ENCODE assay signal across 1 cellular context in the genomic region with DNA sequence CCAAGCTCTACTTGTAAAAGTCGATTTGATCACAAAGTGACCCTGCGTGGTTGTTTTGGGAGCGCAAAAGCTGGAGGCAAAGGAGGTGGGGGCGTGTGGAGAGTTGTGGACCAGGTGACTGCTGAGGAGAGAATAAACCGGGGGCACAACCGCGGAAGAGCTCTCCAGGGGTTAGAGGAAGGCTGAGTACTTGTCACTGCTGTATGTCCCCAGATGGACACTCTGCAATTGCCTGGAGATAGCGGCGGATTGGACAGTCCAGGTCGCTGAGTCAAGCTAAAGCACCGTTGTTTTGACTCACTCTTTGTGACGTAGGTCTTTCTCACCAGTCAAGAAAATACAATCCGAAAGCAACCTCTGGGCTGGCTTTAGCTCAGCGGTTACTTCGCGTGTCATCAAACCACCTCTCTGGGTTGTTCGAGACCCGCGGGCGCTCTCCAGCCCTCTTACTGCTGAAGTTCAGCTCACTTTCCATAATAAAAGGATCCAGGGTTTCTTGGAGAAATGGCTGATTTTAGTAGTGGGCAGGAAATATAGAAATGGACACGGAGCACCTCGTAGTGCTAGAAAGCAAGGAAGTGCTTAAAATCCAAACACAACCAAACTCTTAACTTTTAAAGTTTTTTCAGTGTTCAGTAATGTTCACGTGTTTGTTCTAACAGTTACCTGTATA.
A peak's percentile ranks its signal among the peaks of the same experiment; 100 is the strongest.
TF ChIP-seq lines count a peak whose summit lies in the region.

No MANE protein-coding gene starts in this region.

TF ChIP-seq in K562, 482 proteins besides CTCF, POLR2A, EP300 and RAD21 (continued from another document and continues in another):
- TF ChIP-seq, protein P1, sequence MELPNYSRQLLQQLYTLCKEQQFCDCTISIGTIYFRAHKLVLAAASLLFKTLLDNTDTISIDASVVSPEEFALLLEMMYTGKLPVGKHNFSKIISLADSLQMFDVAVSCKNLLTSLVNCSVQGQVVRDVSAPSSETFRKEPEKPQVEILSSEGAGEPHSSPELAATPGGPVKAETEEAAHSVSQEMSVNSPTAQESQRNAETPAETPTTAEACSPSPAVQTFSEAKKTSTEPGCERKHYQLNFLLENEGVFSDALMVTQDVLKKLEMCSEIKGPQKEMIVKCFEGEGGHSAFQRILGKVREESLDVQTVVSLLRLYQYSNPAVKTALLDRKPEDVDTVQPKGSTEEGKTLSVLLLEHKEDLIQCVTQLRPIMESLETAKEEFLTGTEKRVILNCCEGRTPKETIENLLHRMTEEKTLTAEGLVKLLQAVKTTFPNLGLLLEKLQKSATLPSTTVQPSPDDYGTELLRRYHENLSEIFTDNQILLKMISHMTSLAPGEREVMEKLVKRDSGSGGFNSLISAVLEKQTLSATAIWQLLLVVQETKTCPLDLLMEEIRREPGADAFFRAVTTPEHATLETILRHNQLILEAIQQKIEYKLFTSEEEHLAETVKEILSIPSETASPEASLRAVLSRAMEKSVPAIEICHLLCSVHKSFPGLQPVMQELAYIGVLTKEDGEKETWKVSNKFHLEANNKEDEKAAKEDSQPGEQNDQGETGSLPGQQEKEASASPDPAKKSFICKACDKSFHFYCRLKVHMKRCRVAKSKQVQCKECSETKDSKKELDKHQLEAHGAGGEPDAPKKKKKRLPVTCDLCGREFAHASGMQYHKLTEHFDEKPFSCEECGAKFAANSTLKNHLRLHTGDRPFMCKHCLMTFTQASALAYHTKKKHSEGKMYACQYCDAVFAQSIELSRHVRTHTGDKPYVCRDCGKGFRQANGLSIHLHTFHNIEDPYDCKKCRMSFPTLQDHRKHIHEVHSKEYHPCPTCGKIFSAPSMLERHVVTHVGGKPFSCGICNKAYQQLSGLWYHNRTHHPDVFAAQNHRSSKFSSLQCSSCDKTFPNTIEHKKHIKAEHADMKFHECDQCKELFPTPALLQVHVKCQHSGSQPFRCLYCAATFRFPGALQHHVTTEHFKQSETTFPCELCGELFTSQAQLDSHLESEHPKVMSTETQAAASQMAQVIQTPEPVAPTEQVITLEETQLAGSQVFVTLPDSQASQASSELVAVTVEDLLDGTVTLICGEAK (IDR thresholded peaks at IDR 0.05) = peak; percentile 86
- TF ChIP-seq, protein P1 (CRISPR knock-in tag; IDR thresholded peaks at IDR 0.05) = no peak
- TF ChIP-seq PHF8 (IDR thresholded peaks at IDR 0.05; ENCODE audit: borderline replicate concordance, low read length) = peak; percentile 60; the same call in 1 of the 2 replicates
- no peak for TF ChIP-seq ZNF239 (CRISPR knock-in tag; IDR thresholded peaks at IDR 0.05)
- no peak for TF ChIP-seq TCF7L2 (IDR thresholded peaks at IDR 0.05; ENCODE audit: low read depth, low read length)
- TF ChIP-seq TARDBP (IDR thresholded peaks at IDR 0.05) = 0 out of 2 replicates have a peak, but pooled peaks have one; percentile 29
- no peak; the same call in 1 of the 2 replicates for TF ChIP-seq ZNF384 (IDR thresholded peaks at IDR 0.05; ENCODE audit: low read depth, low read length)
- peak in 1 of 2 experiments; percentile 80; a peak in 2 of 4 replicates for TF ChIP-seq RCOR1 (IDR thresholded peaks at IDR 0.05; ENCODE audit: borderline replicate concordance in 1 of 2, low read depth in 2 of 2, low read length in 2 of 2)
- no peak for TF ChIP-seq POU5F1 (IDR thresholded peaks at IDR 0.05; ENCODE audit: borderline replicate concordance, low read depth, low read length, partially characterized antibody)
- TF ChIP-seq ZNF253 (CRISPR knock-in tag; conservative IDR thresholded peaks at IDR 0.05) = no peak
- peak; percentile 99 for TF ChIP-seq CREM (IDR thresholded peaks at IDR 0.05; ENCODE audit: low read depth)
- TF ChIP-seq MIER1 (IDR thresholded peaks at IDR 0.05; ENCODE audit: low read depth) = peak; percentile 74
- TF ChIP-seq SMAD1 (IDR thresholded peaks at IDR 0.05; ENCODE audit: low read depth, low read length, partially characterized antibody) = no peak
- no peak for TF ChIP-seq NCOA1 (IDR thresholded peaks at IDR 0.05; ENCODE audit: low read depth)
- TF ChIP-seq ZNF232 (CRISPR knock-in tag; IDR thresholded peaks at IDR 0.05) = no peak
- TF ChIP-seq, protein P2, sequence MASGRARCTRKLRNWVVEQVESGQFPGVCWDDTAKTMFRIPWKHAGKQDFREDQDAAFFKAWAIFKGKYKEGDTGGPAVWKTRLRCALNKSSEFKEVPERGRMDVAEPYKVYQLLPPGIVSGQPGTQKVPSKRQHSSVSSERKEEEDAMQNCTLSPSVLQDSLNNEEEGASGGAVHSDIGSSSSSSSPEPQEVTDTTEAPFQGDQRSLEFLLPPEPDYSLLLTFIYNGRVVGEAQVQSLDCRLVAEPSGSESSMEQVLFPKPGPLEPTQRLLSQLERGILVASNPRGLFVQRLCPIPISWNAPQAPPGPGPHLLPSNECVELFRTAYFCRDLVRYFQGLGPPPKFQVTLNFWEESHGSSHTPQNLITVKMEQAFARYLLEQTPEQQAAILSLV (tag; IDR thresholded peaks at IDR 0.05) = no peak
- TF ChIP-seq ZKSCAN3 (CRISPR knock-in tag; IDR thresholded peaks at IDR 0.05) = no peak
- peak; percentile 75 for TF ChIP-seq NUFIP1 (IDR thresholded peaks at IDR 0.05; ENCODE audit: partially characterized antibody)
- TF ChIP-seq CCAR2 (IDR thresholded peaks at IDR 0.05; ENCODE audit: low read depth, low read length) = no peak
- no peak for TF ChIP-seq ADNP (tag; IDR thresholded peaks at IDR 0.05)
- TF ChIP-seq GATAD2A (IDR thresholded peaks at IDR 0.05) = no peak
- TF ChIP-seq YY1 (IDR thresholded peaks at IDR 0.05; ENCODE audit: borderline replicate concordance in 1 of 3, control insufficient read depth in 1 of 3, extremely low read depth in 1 of 3, insufficient read depth in 3 of 3, insufficient read length in 1 of 3, insufficient replicate concordance in 2 of 3, low read depth in 1 of 3, low read length in 2 of 3) = peak in 1 of 3 experiments; percentile 53
- TF ChIP-seq, protein P3, sequence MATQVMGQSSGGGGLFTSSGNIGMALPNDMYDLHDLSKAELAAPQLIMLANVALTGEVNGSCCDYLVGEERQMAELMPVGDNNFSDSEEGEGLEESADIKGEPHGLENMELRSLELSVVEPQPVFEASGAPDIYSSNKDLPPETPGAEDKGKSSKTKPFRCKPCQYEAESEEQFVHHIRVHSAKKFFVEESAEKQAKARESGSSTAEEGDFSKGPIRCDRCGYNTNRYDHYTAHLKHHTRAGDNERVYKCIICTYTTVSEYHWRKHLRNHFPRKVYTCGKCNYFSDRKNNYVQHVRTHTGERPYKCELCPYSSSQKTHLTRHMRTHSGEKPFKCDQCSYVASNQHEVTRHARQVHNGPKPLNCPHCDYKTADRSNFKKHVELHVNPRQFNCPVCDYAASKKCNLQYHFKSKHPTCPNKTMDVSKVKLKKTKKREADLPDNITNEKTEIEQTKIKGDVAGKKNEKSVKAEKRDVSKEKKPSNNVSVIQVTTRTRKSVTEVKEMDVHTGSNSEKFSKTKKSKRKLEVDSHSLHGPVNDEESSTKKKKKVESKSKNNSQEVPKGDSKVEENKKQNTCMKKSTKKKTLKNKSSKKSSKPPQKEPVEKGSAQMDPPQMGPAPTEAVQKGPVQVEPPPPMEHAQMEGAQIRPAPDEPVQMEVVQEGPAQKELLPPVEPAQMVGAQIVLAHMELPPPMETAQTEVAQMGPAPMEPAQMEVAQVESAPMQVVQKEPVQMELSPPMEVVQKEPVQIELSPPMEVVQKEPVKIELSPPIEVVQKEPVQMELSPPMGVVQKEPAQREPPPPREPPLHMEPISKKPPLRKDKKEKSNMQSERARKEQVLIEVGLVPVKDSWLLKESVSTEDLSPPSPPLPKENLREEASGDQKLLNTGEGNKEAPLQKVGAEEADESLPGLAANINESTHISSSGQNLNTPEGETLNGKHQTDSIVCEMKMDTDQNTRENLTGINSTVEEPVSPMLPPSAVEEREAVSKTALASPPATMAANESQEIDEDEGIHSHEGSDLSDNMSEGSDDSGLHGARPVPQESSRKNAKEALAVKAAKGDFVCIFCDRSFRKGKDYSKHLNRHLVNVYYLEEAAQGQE (CRISPR knock-in tag; IDR thresholded peaks at IDR 0.05; ENCODE audit: low read depth) = peak; percentile 95
- TF ChIP-seq SAP30 (IDR thresholded peaks at IDR 0.05; ENCODE audit: borderline replicate concordance, insufficient read depth, low read depth, low read length, poor library complexity, severe bottlenecking) = no peak
- TF ChIP-seq, protein P4, sequence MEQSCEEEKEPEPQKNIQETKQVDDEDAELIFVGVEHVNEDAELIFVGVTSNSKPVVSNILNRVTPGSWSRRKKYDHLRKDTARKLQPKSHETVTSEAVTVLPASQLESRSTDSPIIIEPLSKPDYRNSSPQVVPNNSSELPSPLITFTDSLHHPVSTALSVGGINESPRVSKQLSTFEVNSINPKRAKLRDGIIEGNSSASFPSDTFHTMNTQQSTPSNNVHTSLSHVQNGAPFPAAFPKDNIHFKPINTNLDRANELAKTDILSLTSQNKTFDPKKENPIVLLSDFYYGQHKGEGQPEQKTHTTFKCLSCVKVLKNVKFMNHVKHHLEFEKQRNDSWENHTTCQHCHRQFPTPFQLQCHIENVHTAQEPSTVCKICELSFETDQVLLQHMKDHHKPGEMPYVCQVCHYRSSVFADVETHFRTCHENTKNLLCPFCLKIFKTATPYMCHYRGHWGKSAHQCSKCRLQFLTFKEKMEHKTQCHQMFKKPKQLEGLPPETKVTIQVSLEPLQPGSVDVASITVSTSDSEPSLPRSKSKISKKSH (CRISPR knock-in tag; IDR thresholded peaks at IDR 0.05) = no peak
- no peak for TF ChIP-seq ERF (CRISPR knock-in tag; IDR thresholded peaks at IDR 0.05)
- TF ChIP-seq, protein P5, sequence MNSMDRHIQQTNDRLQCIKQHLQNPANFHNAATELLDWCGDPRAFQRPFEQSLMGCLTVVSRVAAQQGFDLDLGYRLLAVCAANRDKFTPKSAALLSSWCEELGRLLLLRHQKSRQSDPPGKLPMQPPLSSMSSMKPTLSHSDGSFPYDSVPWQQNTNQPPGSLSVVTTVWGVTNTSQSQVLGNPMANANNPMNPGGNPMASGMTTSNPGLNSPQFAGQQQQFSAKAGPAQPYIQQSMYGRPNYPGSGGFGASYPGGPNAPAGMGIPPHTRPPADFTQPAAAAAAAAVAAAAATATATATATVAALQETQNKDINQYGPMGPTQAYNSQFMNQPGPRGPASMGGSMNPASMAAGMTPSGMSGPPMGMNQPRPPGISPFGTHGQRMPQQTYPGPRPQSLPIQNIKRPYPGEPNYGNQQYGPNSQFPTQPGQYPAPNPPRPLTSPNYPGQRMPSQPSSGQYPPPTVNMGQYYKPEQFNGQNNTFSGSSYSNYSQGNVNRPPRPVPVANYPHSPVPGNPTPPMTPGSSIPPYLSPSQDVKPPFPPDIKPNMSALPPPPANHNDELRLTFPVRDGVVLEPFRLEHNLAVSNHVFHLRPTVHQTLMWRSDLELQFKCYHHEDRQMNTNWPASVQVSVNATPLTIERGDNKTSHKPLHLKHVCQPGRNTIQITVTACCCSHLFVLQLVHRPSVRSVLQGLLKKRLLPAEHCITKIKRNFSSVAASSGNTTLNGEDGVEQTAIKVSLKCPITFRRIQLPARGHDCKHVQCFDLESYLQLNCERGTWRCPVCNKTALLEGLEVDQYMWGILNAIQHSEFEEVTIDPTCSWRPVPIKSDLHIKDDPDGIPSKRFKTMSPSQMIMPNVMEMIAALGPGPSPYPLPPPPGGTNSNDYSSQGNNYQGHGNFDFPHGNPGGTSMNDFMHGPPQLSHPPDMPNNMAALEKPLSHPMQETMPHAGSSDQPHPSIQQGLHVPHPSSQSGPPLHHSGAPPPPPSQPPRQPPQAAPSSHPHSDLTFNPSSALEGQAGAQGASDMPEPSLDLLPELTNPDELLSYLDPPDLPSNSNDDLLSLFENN (IDR thresholded peaks at IDR 0.05; ENCODE audit: low read depth in 2 of 2, low read length in 2 of 2) = peak in 1 of 2 experiments; percentile 59; a peak in 2 of 4 replicates
- TF ChIP-seq, protein P6, sequence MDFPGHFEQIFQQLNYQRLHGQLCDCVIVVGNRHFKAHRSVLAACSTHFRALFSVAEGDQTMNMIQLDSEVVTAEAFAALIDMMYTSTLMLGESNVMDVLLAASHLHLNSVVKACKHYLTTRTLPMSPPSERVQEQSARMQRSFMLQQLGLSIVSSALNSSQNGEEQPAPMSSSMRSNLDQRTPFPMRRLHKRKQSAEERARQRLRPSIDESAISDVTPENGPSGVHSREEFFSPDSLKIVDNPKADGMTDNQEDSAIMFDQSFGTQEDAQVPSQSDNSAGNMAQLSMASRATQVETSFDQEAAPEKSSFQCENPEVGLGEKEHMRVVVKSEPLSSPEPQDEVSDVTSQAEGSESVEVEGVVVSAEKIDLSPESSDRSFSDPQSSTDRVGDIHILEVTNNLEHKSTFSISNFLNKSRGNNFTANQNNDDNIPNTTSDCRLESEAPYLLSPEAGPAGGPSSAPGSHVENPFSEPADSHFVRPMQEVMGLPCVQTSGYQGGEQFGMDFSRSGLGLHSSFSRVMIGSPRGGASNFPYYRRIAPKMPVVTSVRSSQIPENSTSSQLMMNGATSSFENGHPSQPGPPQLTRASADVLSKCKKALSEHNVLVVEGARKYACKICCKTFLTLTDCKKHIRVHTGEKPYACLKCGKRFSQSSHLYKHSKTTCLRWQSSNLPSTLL (IDR thresholded peaks at IDR 0.05) = peak; percentile 90
- no peak for TF ChIP-seq ZBTB17 (CRISPR knock-in tag; IDR thresholded peaks at IDR 0.05)
- TF ChIP-seq KAT2B (IDR thresholded peaks at IDR 0.05; ENCODE audit: low read depth, low read length) = no peak
- TF ChIP-seq, protein P7, sequence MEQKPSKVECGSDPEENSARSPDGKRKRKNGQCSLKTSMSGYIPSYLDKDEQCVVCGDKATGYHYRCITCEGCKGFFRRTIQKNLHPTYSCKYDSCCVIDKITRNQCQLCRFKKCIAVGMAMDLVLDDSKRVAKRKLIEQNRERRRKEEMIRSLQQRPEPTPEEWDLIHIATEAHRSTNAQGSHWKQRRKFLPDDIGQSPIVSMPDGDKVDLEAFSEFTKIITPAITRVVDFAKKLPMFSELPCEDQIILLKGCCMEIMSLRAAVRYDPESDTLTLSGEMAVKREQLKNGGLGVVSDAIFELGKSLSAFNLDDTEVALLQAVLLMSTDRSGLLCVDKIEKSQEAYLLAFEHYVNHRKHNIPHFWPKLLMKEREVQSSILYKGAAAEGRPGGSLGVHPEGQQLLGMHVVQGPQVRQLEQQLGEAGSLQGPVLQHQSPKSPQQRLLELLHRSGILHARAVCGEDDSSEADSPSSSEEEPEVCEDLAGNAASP (IDR thresholded peaks at IDR 0.05) = no peak
